Comparison of ENCODE assay signal across 8 cellular contexts in the genomic region with DNA sequence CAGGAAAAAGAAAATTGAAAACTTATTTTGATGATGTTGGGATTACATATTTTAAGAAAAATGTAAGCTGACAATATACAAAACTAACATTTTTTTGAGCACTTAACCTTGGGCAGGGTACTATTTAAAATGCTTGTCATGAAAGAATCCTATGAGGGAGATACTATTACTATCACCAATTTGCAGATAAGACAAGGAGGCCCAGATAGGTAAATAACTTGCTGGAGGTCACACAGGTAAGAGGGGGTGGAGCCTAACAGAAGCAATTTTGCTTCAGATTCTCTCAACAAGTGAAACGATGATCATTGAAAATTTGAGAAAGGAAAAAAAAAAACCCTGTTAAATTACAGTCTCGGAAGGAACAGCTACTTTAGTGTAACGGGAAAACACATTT. TPM values are rescaled to one million over a fixed set of nuclear protein-coding genes. Genes with fewer than 3 reads are reported as not detected.
DNase-seq lines count a peak whose midpoint lies in the region; ATAC-seq and TF ChIP-seq lines count a peak whose summit lies in the region.

No MANE protein-coding gene starts in this region.

- BruUV-seq in Calu3 (replicated peaks; lab: Mats Ljungman, UMichigan) = no TSS peak

- DNase-seq in Calu3 = no peak
- DNase-seq in NB4 (ENCODE audit: low read depth) = no peak
- no peak for DNase-seq in choroid plexus epithelial cell (ENCODE audit: low read depth)
- DNase-seq in neural crest cell (ENCODE audit: low read depth, low spot score) = no peak
- no peak for DNase-seq in DMS114 treated with DMSO at 0.1 percent for 48 hours (lab: John Stamatoyannopoulos, UW; ENCODE audit: unreplicated experiment)
- DNase-seq in SIG-M5 (lab: John Stamatoyannopoulos, UW) = no peak

- no peaks in the 10 kb centered on the region for H3K27me3 Mint-ChIP-seq in Calu3 (ENCODE audit: unreplicated experiment)
- H3K27me3 Mint-ChIP-seq in neural crest cell (ENCODE audit: low read depth) = no peaks in the 10 kb centered on the region

- no peak for ATAC-seq in GM21515 (IDR thresholded peaks at IDR 0.05; ENCODE audit: unreplicated experiment)
- ATAC-seq in GM18907 (IDR thresholded peaks at IDR 0.05; ENCODE audit: unreplicated experiment) = no peak

- no peak for TF ChIP-seq CTCF in Calu3 (IDR thresholded peaks at IDR 0.05; ENCODE audit: unreplicated experiment)
- TF ChIP-seq CTCF in NB4 (IDR thresholded peaks at IDR 0.05; ENCODE audit: low read depth, low read length) = no peak
- TF ChIP-seq CTCF in choroid plexus epithelial cell (conservative IDR thresholded peaks at IDR 0.05; ENCODE audit: low read depth, low read length) = no peak
- TF ChIP-seq CTCF in neural crest cell (conservative IDR thresholded peaks at IDR 0.05) = no peak

- H3K4me3 ChIP-seq in NB4 (ENCODE audit: low read depth, low read length) (peak overlapping the region; percentile 90), choroid plexus epithelial cell (ENCODE audit: low read depth, low read length) (peak overlapping the region; percentile 91)

- CTCF ChIA-PET in Calu3 (lab: Charles Lee) = interaction anchor here (0.5 kb wide), 1 partner anchor 223 kb away, joined by 5 read pairs; no protein-coding TSS in a partner anchor

- H3K4me1 Mint-ChIP-seq in Calu3 (ENCODE audit: low read depth, unreplicated experiment) (peaks cover 10% of the 10 kb centered on the region), neural crest cell (peaks cover 27% of the 10 kb centered on the region)

- H3K27ac Mint-ChIP-seq in Calu3 (ENCODE audit: unreplicated experiment) = peak overlapping the region; percentile 93
- H3K27ac Mint-ChIP-seq in neural crest cell (ENCODE audit: unreplicated experiment) = no peak overlapping the region

- intact Hi-C loops in Calu3 (cut with micrococcal nuclease; ENCODE audit: unreplicated experiment) = no loop called here

- peaks cover 4% of the 10 kb centered on the region for H3K9me3 Mint-ChIP-seq in Calu3 (ENCODE audit: low read depth, unreplicated experiment)
- no peaks in the 10 kb centered on the region for H3K9me3 Mint-ChIP-seq in neural crest cell

- H3K36me3 Mint-ChIP-seq in Calu3 (ENCODE audit: insufficient read depth, unreplicated experiment) = peaks cover 76% of the 10 kb centered on the region
- peaks cover 13% of the 10 kb centered on the region for H3K36me3 Mint-ChIP-seq in neural crest cell (ENCODE audit: low read depth)

- H3K4me3 Mint-ChIP-seq in Calu3 (ENCODE audit: low read depth, unreplicated experiment) (peak overlapping the region; percentile 83), neural crest cell (peak overlapping the region; percentile 86)

- no peak for TF ChIP-seq POLR2A in NB4 (IDR thresholded peaks at IDR 0.05; ENCODE audit: extremely low read depth, insufficient read length)

RNA-seq across cellular contexts. Expression of gene GART, which starts 1.2 kb away (rescaled TPM):
- total RNA-seq in Calu3 (2022) (102 TPM in 2 replicates), neural crest cell (133 and 139 TPM in 2 replicates)

RNA-seq across cellular contexts. Expression of gene SON, which starts 2.1 kb away (rescaled TPM):
- total RNA-seq in Calu3 (2022) (188 and 191 TPM in 2 replicates), neural crest cell (367 and 395 TPM in 2 replicates)

RNA-seq across cellular contexts. Expression of gene DONSON, which starts 47.8 kb away (rescaled TPM):
- total RNA-seq in Calu3 (2022) = 13.8 and 18.2 TPM in 2 replicates
- 30.9 and 32.3 TPM in 2 replicates for total RNA-seq in neural crest cell

RNA-seq across cellular contexts. Expression of gene DNAJC28, which starts 49.2 kb away (rescaled TPM):
- total RNA-seq in Calu3 (2022) (1.2 and 2.0 TPM in 2 replicates), neural crest cell (2.4 and 2.7 TPM in 2 replicates)
